Comparison of ENCODE assay signal across 23 cellular contexts in genomic region chr11:9046376-9046775, GRCh38. TPM values are rescaled to one million over a fixed set of nuclear protein-coding genes. Genes with fewer than 3 reads are reported as not detected.
A peak's percentile ranks its signal among the peaks of the same experiment; 100 is the strongest.
DNase-seq lines count a peak whose midpoint lies in the region; ATAC-seq and TF ChIP-seq lines count a peak whose summit lies in the region.
"Had no signal": no experiment of that assay in that cellular context is flagged by ENCODE, and none has a peak within 500 bp of the region (broad histone marks: within the 10 kb centered on the region; RNA-seq: fewer than 3 reads in every experiment).

No MANE protein-coding gene starts in this region.

- TF ChIP-seq POLR2A in gastroesophageal sphincter (IDR thresholded peaks at IDR 0.05) (no peak), uterus (IDR thresholded peaks at IDR 0.05) (no peak)

- H3K36me3 ChIP-seq in gastroesophageal sphincter (no peaks in the 10 kb centered on the region), neuronal stem cell (replicated peaks in 1 of 2; ENCODE audit: control insufficient read depth in 2 of 2, insufficient read depth in 2 of 2, low read length in 2 of 2) (no peaks in the 10 kb centered on the region), uterus (no peaks in the 10 kb centered on the region), MG63 (no peaks in the 10 kb centered on the region), colonic mucosa (no peaks in the 10 kb centered on the region)
- H3K36me3 ChIP-seq: BLaER1 had no signal

- H3K4me3 ChIP-seq in gastroesophageal sphincter (no peak overlapping the region), neuronal stem cell (ENCODE audit: low read length in 2 of 2) (no peak overlapping the region), uterus (no peak overlapping the region), MG63 (no peak overlapping the region), colonic mucosa (no peak overlapping the region)
- H3K4me3 ChIP-seq: BLaER1 had no signal

- H3K4me1 ChIP-seq in gastroesophageal sphincter (peaks cover 0 to 36% (median 9%) of the 10 kb centered on the region in 3 donors), neuronal stem cell (ENCODE audit: control insufficient read depth in 2 of 2, insufficient read depth in 1 of 2, low read depth in 1 of 2, low read length in 2 of 2) (peaks cover 6 to 20% of the 10 kb centered on the region in 2 donors), uterus (peaks cover 0 to 8% of the 10 kb centered on the region in 2 donors), colonic mucosa (no peaks in the 10 kb centered on the region)

- no peak overlapping the region for H3K14ac ChIP-seq in neuronal stem cell (ENCODE audit: low read length)

- no peak overlapping the region for H2AK5ac ChIP-seq in neuronal stem cell (ENCODE audit: low read depth, low read length)

- no peak overlapping the region for H3K4ac ChIP-seq in neuronal stem cell (ENCODE audit: low read length)

- no peak overlapping the region for H3K23ac ChIP-seq in neuronal stem cell (ENCODE audit: low read depth, low read length, poor library complexity)

- H2BK120ac ChIP-seq in neuronal stem cell (ENCODE audit: low read depth, low read length), result no peak overlapping the region

- TF ChIP-seq CTCF in gastroesophageal sphincter (IDR thresholded peaks at IDR 0.05) (no peak), uterus (IDR thresholded peaks at IDR 0.05) (no peak), colonic mucosa (IDR thresholded peaks at IDR 0.05) (no peak)

- H2BK12ac ChIP-seq in neuronal stem cell (ENCODE audit: low read length), result no peak overlapping the region

- H3K27ac ChIP-seq in gastroesophageal sphincter, result peak overlapping the region in 3 of 4 donors; percentile 72 to 76 (median 74)
- H3K27ac ChIP-seq in neuronal stem cell (replicated peaks; ENCODE audit: low read length), result no peak overlapping the region
- peak overlapping the region; percentile 75 to 78 for H3K27ac ChIP-seq in uterus
- no peak overlapping the region for H3K27ac ChIP-seq in colonic mucosa
- H3K27ac ChIP-seq: BLaER1, RWPE1 had no signal

- H2AFZ ChIP-seq in neuronal stem cell (ENCODE audit: low read length), result peak overlapping the region; percentile 27

- no peaks in the 10 kb centered on the region for H3K79me1 ChIP-seq in neuronal stem cell (ENCODE audit: low read depth, low read length)

- H4K8ac ChIP-seq in neuronal stem cell (ENCODE audit: low read depth, low read length), result no peak overlapping the region

- no peaks in the 10 kb centered on the region for H3K27me3 ChIP-seq in gastroesophageal sphincter
- H3K27me3 ChIP-seq in neuronal stem cell (ENCODE audit: control insufficient read depth in 3 of 3, insufficient read depth in 3 of 3, low read depth in 1 of 3, low read length in 3 of 3), result peaks cover 0 to 22% (median 0%) of the 10 kb centered on the region in 3 experiments
- no peaks in the 10 kb centered on the region for H3K27me3 ChIP-seq in uterus
- H3K27me3 ChIP-seq in MG63, result no peaks in the 10 kb centered on the region
- H3K27me3 ChIP-seq in colonic mucosa, result no peaks in the 10 kb centered on the region
- H3K27me3 ChIP-seq: BLaER1 had no signal

- H4K91ac ChIP-seq in neuronal stem cell (ENCODE audit: low read depth, low read length, poor library complexity), result no peak overlapping the region

- no peak overlapping the region for H2BK5ac ChIP-seq in neuronal stem cell (ENCODE audit: low read length)

- WGBS in gastroesophageal sphincter (ENCODE audit: low coverage in 1 of 2), 2 donors, result 46% methylated on average over 4 of the region's 4 CpGs; no CpG with 5 or more reads in 1 of the 2 donors
- no CpG with 5 or more reads among the region's 4 CpGs for WGBS in neuronal stem cell (ENCODE audit: extremely low coverage in 2 of 2, insufficient read length in 2 of 2, insufficient replicate concordance in 1 of 2), 2 donors

- no peak overlapping the region for H3K4me2 ChIP-seq in neuronal stem cell (ENCODE audit: insufficient read depth, low read length, poor library complexity, severe bottlenecking)
- H3K4me2 ChIP-seq: BLaER1 had no signal

- intact Hi-C loops in Right ventricle myocardium inferior (cut with DNase I), result no loop called here
- intact Hi-C loops in left cardiac atrium (cut with DNase I), result no loop called here
- intact Hi-C loops in uterus (cut with DNase I; ENCODE audit: low total_unique reads), result no loop called here
- intact Hi-C loops in colonic mucosa (cut with DNase I), result no loop called here

- no peak for TF ChIP-seq EP300 in gastroesophageal sphincter (IDR thresholded peaks at IDR 0.05)

- no peak overlapping the region for H3K9ac ChIP-seq in neuronal stem cell (ENCODE audit: low read depth, low read length, poor library complexity)
- no peak overlapping the region for H3K9ac ChIP-seq in colonic mucosa (ENCODE audit: low read depth in 2 of 2, low read length in 2 of 2)
- H3K9ac ChIP-seq: BLaER1 had no signal

- H2BK15ac ChIP-seq in neuronal stem cell (ENCODE audit: low read length), result no peak overlapping the region

- DNase-seq in Right ventricle myocardium inferior (ENCODE audit: missing footprints) (no peak), left cardiac atrium (no peak), neuronal stem cell (ENCODE audit: low spot score) (no peak), uterus (peak; percentile 31 to 57), MG63 (no peak), colonic mucosa (no peak)
- DNase-seq: 8988T; CD8-positive, alpha-beta T cell; DMS79 treated with DMSO at 0.1 percent for 48 hours; GOT3; HFFc6; KBM-7; NCI-H1436; NCI-H2029; NCI-H2171; NCI-H748 treated with DMSO at 0.1 percent for 48 hours; PC-3 had no signal

- H3K9me3 ChIP-seq in gastroesophageal sphincter (no peaks in the 10 kb centered on the region), neuronal stem cell (replicated peaks in 1 of 2; ENCODE audit: control insufficient read depth in 2 of 2, insufficient read depth in 1 of 2, low read depth in 1 of 2, low read length in 2 of 2) (no peaks in the 10 kb centered on the region), uterus (no peaks in the 10 kb centered on the region), MG63 (no peaks in the 10 kb centered on the region), colonic mucosa (no peaks in the 10 kb centered on the region)
- H3K9me3 ChIP-seq: BLaER1 had no signal

- ATAC-seq in Right ventricle myocardium inferior (peak; percentile 52), left cardiac atrium (no peak), gastroesophageal sphincter (no peak), HG02798 (IDR thresholded peaks at IDR 0.05; ENCODE audit: poor library complexity, unreplicated experiment) (no peak)
- ATAC-seq: CD8-positive, alpha-beta T cell; PC-3 had no signal

- H3K18ac ChIP-seq in neuronal stem cell (ENCODE audit: low read length), result no peak overlapping the region

RNA-seq across cellular contexts. Expression of gene NRIP3, which starts 42.6 kb away (rescaled TPM):
- total RNA-seq in Right ventricle myocardium inferior, result 0.76 TPM
- 1 to 10 TPM; 1.8 to 1.9 TPM for total RNA-seq in left cardiac atrium
- total RNA-seq in gastroesophageal sphincter, result 1 to 10 TPM; 1.8 to 2.9 (median 2.2) TPM
- 5.7 TPM for polyA plus RNA-seq in neuronal stem cell (2013, experiment 1 of 2)
- polyA plus RNA-seq in neuronal stem cell (2013, experiment 2 of 2), result 5.6 TPM
- 1 to 10 TPM in 3 of 4 donors, under 1 TPM in 1; 0.29 to 6.8 (median 3.8) TPM for total RNA-seq in uterus
- total RNA-seq in MG63 (2014; rRNA removed; shearing (Covaris generic); ENCODE audit: low replicate concordance), result 11.1 and 12.7 TPM in 2 replicates
- under 1 TPM; 0.20 to 0.42 TPM for total RNA-seq in colonic mucosa
- total RNA-seq: PC-3 had no signal

RNA-seq across cellular contexts. Expression of gene SCUBE2, which starts 45.0 kb away (rescaled TPM):
- total RNA-seq in Right ventricle myocardium inferior, result 1.3 TPM
- 1 to 10 TPM; 2.0 to 4.4 TPM for total RNA-seq in left cardiac atrium
- total RNA-seq in gastroesophageal sphincter, result 10 to 100 TPM in 1 of 4 donors, 1 to 10 TPM in 2, under 1 TPM in 1; 0.78 to 13.1 (median 5.0) TPM
- 5.7 TPM for polyA plus RNA-seq in neuronal stem cell (2013, experiment 1 of 2)
- 6.0 TPM for polyA plus RNA-seq in neuronal stem cell (2013, experiment 2 of 2)
- 10 to 100 TPM in 1 of 4 donors, 1 to 10 TPM in 2, under 1 TPM in 1; 0.88 to 66.8 (median 5.9) TPM for total RNA-seq in uterus
- 0.59 TPM in 1 of 2 replicates, not detected in the other for total RNA-seq in MG63 (2014; rRNA removed; shearing (Covaris generic); ENCODE audit: low replicate concordance)
- 1 to 10 TPM; 2.5 to 7.5 TPM for total RNA-seq in colonic mucosa
- total RNA-seq: CD8-positive, alpha-beta T cell; G401; NCI-H460 had no signal

Comparison
In these comparisons a context has a peak if more than half of its experiments do, and no peak if none do; other contexts are left out.
1. DNase-seq: peak in uterus (2 of 2); none in Right ventricle myocardium inferior (single experiment), left cardiac atrium (single experiment), neuronal stem cell (single experiment), MG63 (single experiment) and colonic mucosa (single experiment).
2. H3K27ac ChIP-seq: peak in gastroesophageal sphincter (3 of 4) and uterus (2 of 2); none in neuronal stem cell (single experiment) and colonic mucosa (single experiment).